7 cellular contexts compared by ENCODE assay signal in genomic region chr5:170267431-170268152, GRCh38. TPM values are rescaled to one million over a fixed set of nuclear protein-coding genes. Genes with fewer than 3 reads are reported as not detected.
DNase-seq lines count a peak whose midpoint lies in the region; TF ChIP-seq lines count a peak whose summit lies in the region.

No MANE protein-coding gene starts in this region.

- TF ChIP-seq CTCF in GM12872 (IDR thresholded peaks at IDR 0.05; ENCODE audit: insufficient read depth, low read depth, low read length) (peak; percentile 81), HFFc6 (IDR thresholded peaks at IDR 0.05) (peak; percentile 87)

- no peaks in the 10 kb centered on the region for H3K36me3 Mint-ChIP-seq in HFFc6 (ENCODE audit: low read depth)

- peaks cover 13% of the 10 kb centered on the region for H3K27me3 Mint-ChIP-seq in HFFc6 (ENCODE audit: insufficient read depth)

- DNase-seq in HFFc6 (peak; percentile 52), NCI-H1092 (lab: John Stamatoyannopoulos, UW) (peak; percentile 49), T-helper 9 cell (peak; percentile 81), astrocyte of the hippocampus (ENCODE audit: low read depth, low spot score) (peak; percentile 81), iPS-NIHi7 (ENCODE audit: extremely low spot score) (peak; percentile 82)
- peak; percentile 67 to 77 for DNase-seq in stimulated activated CD4-positive, alpha-beta T cell treated with anti-CD3 and anti-CD28 coated beads, Interleukin-12 subunit alpha, Interleukin-12 subunit beta, amount 100 ng/mL, for 24 hours (ENCODE audit: low read depth in 2 of 2)

- no peak overlapping the region for H3K27ac Mint-ChIP-seq in HFFc6

- H3K9me3 Mint-ChIP-seq in HFFc6: no peaks in the 10 kb centered on the region

- H3K4me3 Mint-ChIP-seq in HFFc6: peak overlapping the region; percentile 61

- no peaks in the 10 kb centered on the region for H3K4me1 Mint-ChIP-seq in HFFc6 (ENCODE audit: low read depth)

RNA-seq across cellular contexts. Expression of gene LCP2, which starts 30.0 kb away (rescaled TPM):
- total RNA-seq in HFFc6 (2021; fragmentation: NEBNext Ultra II Directional; extraction: Animal tissue kit (Norgen Biotek cat#: 25700)): not detected

RNA-seq across cellular contexts. Expression of gene C5orf58, which starts 34.8 kb away (rescaled TPM):
- not detected for total RNA-seq in HFFc6 (2021; fragmentation: NEBNext Ultra II Directional; extraction: Animal tissue kit (Norgen Biotek cat#: 25700))

Comparison
In these comparisons a context has a peak if more than half of its experiments do, and no peak if none do; other contexts are left out.
1. Peak in every context shown above with its lines: DNase-seq.